ENCODE assay signal across 8 cellular contexts in genomic region chr10:114044251-114045070, GRCh38. TPM values are rescaled to one million over a fixed set of nuclear protein-coding genes. Genes with fewer than 3 reads are reported as not detected.
A peak's percentile ranks its signal among the peaks of the same experiment; 100 is the strongest.
DNase-seq lines count a peak whose midpoint lies in the region; ATAC-seq, FAIRE-seq and TF ChIP-seq lines count a peak whose summit lies in the region.

No MANE protein-coding gene starts in this region.

- POLR2A ChIA-PET in A549 (lab: Yijun Ruan, JAX): no interaction called here

- TF ChIP-seq CTCF in A549 (IDR thresholded peaks at IDR 0.05) (no peak), HFFc6 (IDR thresholded peaks at IDR 0.05) (no peak), chondrocyte (IDR thresholded peaks at IDR 0.05) (no peak), MM.1S (IDR thresholded peaks at IDR 0.05; ENCODE audit: low read length) (no peak)

- H3K4me1 ChIP-seq in A549: peaks cover 17% of the 10 kb centered on the region; the same call in 1 of the 3 replicates
- peaks cover 4 to 19% of the 10 kb centered on the region in 2 donors for H3K4me1 ChIP-seq in muscle layer of duodenum (ENCODE audit: control insufficient read depth in 1 of 2, insufficient read depth in 2 of 2, low read length in 2 of 2)
- peaks cover 3% of the 10 kb centered on the region; the same call in 1 of the 2 replicates for H3K4me1 ChIP-seq in MM.1S (ENCODE audit: low read length)

- no peaks in the 10 kb centered on the region for H3K9me3 ChIP-seq in A549
- H3K9me3 ChIP-seq in muscle layer of duodenum (ENCODE audit: control insufficient read depth in 1 of 2, low read length in 2 of 2): no peaks in the 10 kb centered on the region
- H3K9me3 ChIP-seq in MM.1S (replicated peaks; ENCODE audit: insufficient read depth, low read length): no peaks in the 10 kb centered on the region

- H3K9ac ChIP-seq in MM.1S (ENCODE audit: low read length): no peak overlapping the region

- 87% methylated on average over 93 of the region's 98 CpGs for WGBS in A549 (ENCODE audit: missing lambda C conversion rate)

- no peaks in the 10 kb centered on the region for H3K9me2 ChIP-seq in MM.1S (replicated peaks; ENCODE audit: insufficient read depth, low read length)

- peaks cover 10% of the 10 kb centered on the region for H3K27me3 ChIP-seq in muscle layer of duodenum (ENCODE audit: low read depth, low read length)
- H3K27me3 ChIP-seq in MM.1S (replicated peaks; ENCODE audit: insufficient read depth, low read length): peaks cover 6% of the 10 kb centered on the region

- H3K4me3 Mint-ChIP-seq in HFFc6 (peak overlapping the region; percentile 50; the same call in 1 of the 2 replicates), chondrocyte (ENCODE audit: unreplicated experiment) (peak overlapping the region; percentile 70)

- H3K27ac ChIP-seq in A549 (peak overlapping the region; percentile 82 to 90; a peak in 5 of 6 replicates), muscle layer of duodenum (ENCODE audit: low read length) (no peak overlapping the region), MM.1S (ENCODE audit: low read length) (no peak overlapping the region)

- no peak for TF ChIP-seq RAD21 in A549 (conservative IDR thresholded peaks at IDR 0.05 in 1 of 2, IDR thresholded peaks at IDR 0.05 in 1 of 2)

- DNase-seq in A549 (ENCODE audit: low read depth in 1 of 2, low spot score in 1 of 2): peak in 1 of 2 experiments; percentile 9
- no peak for DNase-seq in HFFc6
- DNase-seq in chondrocyte (ENCODE audit: low spot score): no peak
- DNase-seq in MM.1S: no peak
- no peak for DNase-seq in effector CD8-positive, alpha-beta T cell (lab: John Stamatoyannopoulos, UW)

- H3K4me3 ChIP-seq in A549 (peak overlapping the region; percentile 90), muscle layer of duodenum (ENCODE audit: low read depth in 1 of 2, low read length in 2 of 2) (peak overlapping the region; percentile 30 to 62), MM.1S (ENCODE audit: low read length) (no peak overlapping the region)

- H3K4me2 ChIP-seq in A549 (peak overlapping the region; percentile 71), MM.1S (ENCODE audit: low read depth, low read length) (no peak overlapping the region)

- H3K36me3 Mint-ChIP-seq in HFFc6 (ENCODE audit: low read depth): no peaks in the 10 kb centered on the region
- no peaks in the 10 kb centered on the region for H3K36me3 Mint-ChIP-seq in chondrocyte (ENCODE audit: low read depth)

- no peak for TF ChIP-seq POLR2A in A549 (IDR thresholded peaks at IDR 0.05; ENCODE audit: low read length)

- H3K36me3 ChIP-seq in muscle layer of duodenum (ENCODE audit: control insufficient read depth in 1 of 2, insufficient read depth in 2 of 2, low read length in 2 of 2): no peaks in the 10 kb centered on the region
- H3K36me3 ChIP-seq in MM.1S (replicated peaks; ENCODE audit: insufficient read depth, low read length): no peaks in the 10 kb centered on the region

- no peak overlapping the region for H3K27ac Mint-ChIP-seq in HFFc6
- H3K27ac Mint-ChIP-seq in chondrocyte (ENCODE audit: unreplicated experiment): no peak overlapping the region

- H3K79me2 ChIP-seq in MM.1S (ENCODE audit: low read length): no peaks in the 10 kb centered on the region

- H3K27me3 Mint-ChIP-seq in HFFc6 (ENCODE audit: insufficient read depth): peaks cover 32% of the 10 kb centered on the region
- peaks cover 17% of the 10 kb centered on the region for H3K27me3 Mint-ChIP-seq in chondrocyte (ENCODE audit: low read depth)

- TF ChIP-seq EP300 in A549 (IDR thresholded peaks at IDR 0.05): no peak

- no peaks in the 10 kb centered on the region for H4K20me1 ChIP-seq in MM.1S (ENCODE audit: insufficient read depth, low read length)

- H3K9me3 Mint-ChIP-seq in HFFc6: no peaks in the 10 kb centered on the region
- no peaks in the 10 kb centered on the region for H3K9me3 Mint-ChIP-seq in chondrocyte (ENCODE audit: low read depth)

- H3F3A ChIP-seq in MM.1S (ENCODE audit: insufficient read depth, low read length): no peaks in the 10 kb centered on the region

- H2AFZ ChIP-seq in MM.1S (ENCODE audit: low read length): no peak overlapping the region

- CTCF ChIA-PET in A549 (lab: Yijun Ruan, JAX): interaction anchor here (1.4 to 1.8 kb wide), 2 partner anchors 13 to 58 kb away, joined by 4 to 8 read pairs; no protein-coding TSS in a partner anchor

- FAIRE-seq in A549 (lab: Jason Lieb, UNC): no peak

- ATAC-seq in A549 (no peak), HG03159 (IDR thresholded peaks at IDR 0.05; ENCODE audit: unreplicated experiment) (no peak), GM21367 (IDR thresholded peaks at IDR 0.05; ENCODE audit: unreplicated experiment) (no peak)

- H3K4me1 Mint-ChIP-seq in HFFc6 (ENCODE audit: low read depth) (peaks cover 13% of the 10 kb centered on the region), chondrocyte (ENCODE audit: low read depth) (peaks cover 17% of the 10 kb centered on the region)

TF ChIP-seq in A549, 52 proteins besides CTCF, POLR2A, EP300 and RAD21:
- TF ChIP-seq ZNF302 (CRISPR knock-in tag; IDR thresholded peaks at IDR 0.05): no peak
- no peak for TF ChIP-seq TP53 (CRISPR knock-in tag; IDR thresholded peaks at IDR 0.05)
- no peak for TF ChIP-seq FOSL2 (IDR thresholded peaks at IDR 0.05)
- no peak for TF ChIP-seq FOSL2 (CRISPR knock-in tag; IDR thresholded peaks at IDR 0.05)
- TF ChIP-seq ZFP36 (IDR thresholded peaks at IDR 0.05; ENCODE audit: borderline replicate concordance, partially characterized antibody): no peak
- TF ChIP-seq CHD2 (IDR thresholded peaks at IDR 0.05; ENCODE audit: low read length, partially characterized antibody): no peak
- no peak for TF ChIP-seq MAZ (IDR thresholded peaks at IDR 0.05; ENCODE audit: borderline replicate concordance, low read depth, low read length)
TF ChIP-seq in A549: peak in this region for 0.

RNA-seq across cellular contexts. Expression of gene ADRB1, which starts 0.8 kb away (rescaled TPM):
- polyA plus RNA-seq in A549 (2011; rRNA removed) (0.36 and 0.58 TPM in 2 replicates), A549 (2017; fragmentation: RNase III; extraction: RNeasy Plus Mini Kit Qiagen cat#74134 plus additional on column Dnase treatment) (0.62 to 0.75 TPM (median 0.66 TPM) in 3 replicates)
- polyA plus RNA-seq in A549 (2012; cell fraction: cytosol; rRNA removed): 1.1 and 1.6 TPM in 2 replicates
- polyA plus RNA-seq in A549 (2012; cell fraction: nucleus; rRNA removed): 2.4 and 3.3 TPM in 2 replicates
- polyA minus RNA-seq in A549 (2011; rRNA and poly(A)+ RNA removed): 0.37 and 0.54 TPM in 2 replicates
- total RNA-seq in HFFc6 (2021; fragmentation: NEBNext Ultra II Directional; extraction: Animal tissue kit (Norgen Biotek cat#: 25700)): under 1 TPM in 1 of 6 experiments, not detected in 5; 0.07 TPM
- 0.07 to 0.65 TPM (median 0.15 TPM) in 3 replicates for total RNA-seq in chondrocyte

Comparison
In these comparisons a context has a peak if more than half of its experiments do, and no peak if none do; other contexts are left out.
1. H3K27ac ChIP-seq: peak in A549 (2 of 2); none in muscle layer of duodenum (single experiment) and MM.1S (single experiment).